9 cellular contexts compared by ENCODE assay signal in the genomic region with DNA sequence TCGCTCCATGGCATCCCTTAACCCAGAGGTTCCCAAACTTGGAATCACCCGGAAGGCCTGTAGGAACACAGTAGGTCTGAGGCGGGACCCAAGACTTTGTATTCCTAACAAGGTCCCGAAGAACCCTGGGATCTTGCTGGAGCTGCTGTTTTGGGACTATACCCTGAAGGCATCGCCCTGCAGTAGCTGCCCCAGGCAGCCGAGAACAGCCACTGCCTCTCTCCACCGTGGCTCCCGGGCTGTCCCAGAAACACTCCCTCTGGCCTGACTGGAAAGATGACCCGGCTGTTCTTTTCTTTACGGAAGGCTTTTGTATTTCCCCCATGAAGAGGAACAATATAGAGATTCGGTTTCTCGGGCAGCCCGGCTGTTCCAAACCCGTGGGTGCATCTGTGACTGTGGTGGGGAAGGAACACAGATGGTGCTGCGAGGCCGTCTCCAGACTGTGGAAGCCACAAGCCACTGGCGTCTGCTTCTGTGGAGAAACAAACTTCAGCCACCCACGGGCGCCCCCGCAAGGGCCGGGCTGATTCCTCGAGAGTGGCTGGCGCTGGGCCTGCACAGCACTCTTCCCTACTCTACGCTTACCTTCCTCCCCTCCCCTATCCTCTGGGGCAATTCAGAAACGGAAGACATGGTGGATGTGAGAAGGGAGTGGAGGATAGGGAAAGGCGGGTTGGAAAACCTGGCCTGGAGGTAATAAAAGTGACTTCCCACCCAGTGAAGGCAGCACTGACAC. TPM values are rescaled to one million over a fixed set of nuclear protein-coding genes. Genes with fewer than 3 reads are reported as not detected.
DNase-seq lines count a peak whose midpoint lies in the region; ATAC-seq and TF ChIP-seq lines count a peak whose summit lies in the region.
"Had no signal": no experiment of that assay in that cellular context is flagged by ENCODE, and none has a peak within 500 bp of the region (broad histone marks: within the 10 kb centered on the region; RNA-seq: fewer than 3 reads in every experiment).

No MANE protein-coding gene starts in this region.

- peak overlapping the region; percentile 44 for H3K4me3 Mint-ChIP-seq in dendritic cell treated with granulocyte-macrophage colony-stimulating factor and Interleukin-4, amounts not matched to agents 40 ng/mL and 50 ng/mL, for 4 days
- no peak overlapping the region for H3K4me3 Mint-ChIP-seq in CD4-positive, alpha-beta T cell
- no peak overlapping the region for H3K4me3 Mint-ChIP-seq in T-helper 17 cell
- H3K4me3 Mint-ChIP-seq: activated B cell treated with CpG ODN at 0.5 μM for 24 hours had no signal

- no peaks in the 10 kb centered on the region for H3K9me3 ChIP-seq in CD4-positive, alpha-beta T cell (ENCODE audit: control insufficient read depth, low read length)
- no peaks in the 10 kb centered on the region for H3K9me3 ChIP-seq in T-helper 17 cell (ENCODE audit: control insufficient read depth, low read length, poor library complexity, severe bottlenecking)

- H3K9me3 Mint-ChIP-seq in dendritic cell treated with granulocyte-macrophage colony-stimulating factor and Interleukin-4, amounts not matched to agents 40 ng/mL and 50 ng/mL, for 4 days, result no peaks in the 10 kb centered on the region
- no peaks in the 10 kb centered on the region for H3K9me3 Mint-ChIP-seq in CD4-positive, alpha-beta T cell
- H3K9me3 Mint-ChIP-seq: activated B cell treated with CpG ODN at 0.5 μM for 24 hours had no signal

- H3K27ac Mint-ChIP-seq in dendritic cell treated with granulocyte-macrophage colony-stimulating factor and Interleukin-4, amounts not matched to agents 40 ng/mL and 50 ng/mL, for 4 days, result peak overlapping the region; percentile 40
- H3K27ac Mint-ChIP-seq in CD4-positive, alpha-beta T cell, result no peak overlapping the region
- H3K27ac Mint-ChIP-seq in T-helper 17 cell, result no peak overlapping the region
- H3K27ac Mint-ChIP-seq: activated B cell treated with CpG ODN at 0.5 μM for 24 hours had no signal

- no peak for ATAC-seq in HG02588 (IDR thresholded peaks at IDR 0.05; ENCODE audit: unreplicated experiment)
- ATAC-seq in CD4-positive, alpha-beta T cell (ENCODE audit: poor library complexity), result no peak
- ATAC-seq in T-helper 17 cell, result no peak

- H3K27me3 Mint-ChIP-seq in dendritic cell treated with granulocyte-macrophage colony-stimulating factor and Interleukin-4, amounts not matched to agents 40 ng/mL and 50 ng/mL, for 4 days, result peaks cover 48% of the 10 kb centered on the region
- H3K27me3 Mint-ChIP-seq in CD4-positive, alpha-beta T cell, result peaks cover 15% of the 10 kb centered on the region
- H3K27me3 Mint-ChIP-seq in T-helper 17 cell, result peaks cover 47% of the 10 kb centered on the region

- intact Hi-C loops in dendritic cell treated with granulocyte-macrophage colony-stimulating factor and Interleukin-4, amounts not matched to agents 40 ng/mL and 50 ng/mL, for 4 days (cut with micrococcal nuclease), result no loop called here
- intact Hi-C loops in CD4-positive, alpha-beta T cell (cut with DNase I, micrococcal nuclease), result no loop called here

- no peak overlapping the region for H3K27ac ChIP-seq in CD4-positive, alpha-beta T cell (ENCODE audit: low read depth, low read length)

- peak; percentile 48 for DNase-seq in AG20443 (ENCODE audit: low spot score)
- peak; percentile 15 for DNase-seq in HT-29 (ENCODE audit: low spot score)
- DNase-seq in medulla oblongata (ENCODE audit: extremely low spot score), result peak; percentile 38
- DNase-seq in activated effector memory CD4-positive, alpha-beta T cell treated with anti-CD3 and anti-CD28 coated beads, Interleukin-2, amount 50 U/mL, for 16 hours, result no peak
- DNase-seq in CD4-positive, alpha-beta T cell, result no peak
- DNase-seq in T-helper 17 cell, result no peak
- DNase-seq: activated B cell treated with CpG ODN at 0.5 μM for 24 hours had no signal

- TF ChIP-seq CTCF in CD4-positive, alpha-beta T cell (IDR thresholded peaks at IDR 0.05), result no peak

- POLR2A ChIA-PET in CD4-positive, alpha-beta T cell (lab: Charles Lee), result no interaction called here

- peaks cover 17% of the 10 kb centered on the region for H3K4me1 Mint-ChIP-seq in dendritic cell treated with granulocyte-macrophage colony-stimulating factor and Interleukin-4, amounts not matched to agents 40 ng/mL and 50 ng/mL, for 4 days (ENCODE audit: low read depth)
- H3K4me1 Mint-ChIP-seq in CD4-positive, alpha-beta T cell (ENCODE audit: low read depth), result no peaks in the 10 kb centered on the region
- H3K4me1 Mint-ChIP-seq in T-helper 17 cell, result peaks cover 9% of the 10 kb centered on the region

- CTCF ChIA-PET in CD4-positive, alpha-beta T cell (lab: Charles Lee), result no interaction called here

- no peaks in the 10 kb centered on the region for H3K27me3 ChIP-seq in CD4-positive, alpha-beta T cell (ENCODE audit: control insufficient read depth, insufficient read depth, low read length)

- no peaks in the 10 kb centered on the region for H3K36me3 Mint-ChIP-seq in dendritic cell treated with granulocyte-macrophage colony-stimulating factor and Interleukin-4, amounts not matched to agents 40 ng/mL and 50 ng/mL, for 4 days (ENCODE audit: low read depth)
- H3K36me3 Mint-ChIP-seq in CD4-positive, alpha-beta T cell (ENCODE audit: low read depth), result no peaks in the 10 kb centered on the region
- peaks cover 7% of the 10 kb centered on the region for H3K36me3 Mint-ChIP-seq in T-helper 17 cell (ENCODE audit: low read depth)

RNA-seq across cellular contexts. Expression of a gene that starts 33.8 kb away (rescaled TPM):
- total RNA-seq in HT-29 (2014; rRNA removed; shearing (Covaris generic)), result 0.55 and 2.9 TPM in 2 replicates
- total RNA-seq in CD4-positive, alpha-beta T cell, result under 1 TPM; 0.11 to 0.17 TPM
- total RNA-seq in T-helper 17 cell, result under 1 TPM; 0.07 to 0.55 TPM

RNA-seq across cellular contexts. Expression of a gene that starts 58.5 kb away (rescaled TPM):
- total RNA-seq in HT-29 (2014; rRNA removed; shearing (Covaris generic)), result 11.7 and 13.6 TPM in 2 replicates
- total RNA-seq in CD4-positive, alpha-beta T cell, result 1 to 10 TPM; 8.4 to 9.5 TPM
- 10 to 100 TPM; 10.7 to 11.2 TPM for total RNA-seq in T-helper 17 cell

Comparison
In these comparisons a context has a peak if more than half of its experiments do, and no peak if none do; other contexts are left out.
1. DNase-seq: peak in AG20443 (single experiment), HT-29 (single experiment) and medulla oblongata (single experiment); none in activated effector memory CD4-positive, alpha-beta T cell treated with anti-CD3 and anti-CD28 coated beads, Interleukin-2, amount 50 U/mL, for 16 hours (single experiment), CD4-positive, alpha-beta T cell (0 of 10) and T-helper 17 cell (0 of 3).